ENCODE assay signal across 27 cellular contexts in the genomic region with DNA sequence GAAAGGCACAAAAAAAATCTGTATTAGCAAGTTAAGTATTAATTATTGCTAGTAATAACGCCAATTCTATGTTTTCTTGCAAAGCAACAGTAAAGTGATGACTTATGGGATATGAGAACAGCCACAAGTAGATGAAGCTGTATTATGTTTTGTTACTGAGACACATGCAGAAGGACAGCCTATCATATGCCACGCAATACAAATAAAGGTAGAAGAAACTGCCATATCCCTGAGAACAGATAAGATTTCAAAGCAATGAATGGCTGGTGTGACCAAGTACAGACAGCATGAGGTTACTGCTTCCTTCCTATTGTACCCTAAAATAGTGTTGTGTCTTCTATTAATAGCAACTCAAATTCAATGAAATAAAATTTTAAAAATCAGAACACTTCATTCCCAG.
"Had no signal": no experiment of that assay in that cellular context is flagged by ENCODE, and none has a peak within 500 bp of the region (broad histone marks: within the 10 kb centered on the region; RNA-seq: fewer than 3 reads in every experiment).

No MANE protein-coding gene starts in this region.

- H3K36me3 ChIP-seq: left lung, right atrium auricular region, spleen, thoracic aorta, vagina, WERI-Rb-1 had no signal

- FAIRE-seq: TTC549 had no signal

- H3K4me2 ChIP-seq: hepatocyte had no signal

- H3K4me3 Mint-ChIP-seq: activated naive CD4-positive, alpha-beta T cell treated with anti-CD3 and anti-CD28 coated beads, Interleukin-2, amount 50 U/mL, for 24 hours; brain; type B pancreatic cell had no signal

- H3K27me3 Mint-ChIP-seq: activated naive CD4-positive, alpha-beta T cell treated with anti-CD3 and anti-CD28 coated beads, Interleukin-2, amount 50 U/mL, for 24 hours; naive thymus-derived CD8-positive, alpha-beta T cell; type B pancreatic cell had no signal

- H3K9me3 ChIP-seq: left lung, psoas muscle, right atrium auricular region, thoracic aorta, vagina had no signal

- H3K27me3 ChIP-seq: hepatocyte, left lung, right atrium auricular region, spleen, vagina had no signal

- H2AFZ ChIP-seq: hepatocyte had no signal

- H3K4me3 ChIP-seq: hepatocyte, left lung, lung, psoas muscle, right atrium auricular region, spleen, thoracic aorta, vagina had no signal

- H3K27ac Mint-ChIP-seq: activated naive CD4-positive, alpha-beta T cell treated with anti-CD3 and anti-CD28 coated beads, Interleukin-2, amount 50 U/mL, for 24 hours; type B pancreatic cell had no signal

- DNase-seq: activated CD4-positive, alpha-beta T cell treated with anti-CD3 and anti-CD28 coated beads, Interleukin-2, amount 50 U/mL, for 1 hour; activated CD4-positive, CD25-positive, alpha-beta regulatory T cell treated with anti-CD3 and anti-CD28 coated beads, Interleukin-2, amount 50 U/mL, for 72 hours; activated gamma-delta T cell treated with Interleukin-2 at 50 U/mL for 16 hours; activated T-cell treated with anti-CD3 and anti-CD28 coated beads, Interleukin-2, amount 50 U/mL, for 1 hour; anterior cingulate cortex; caudate nucleus; dermis blood vessel endothelial cell; effector CD8-positive, alpha-beta T cell; foreskin melanocyte; immature natural killer cell; left lung; naive thymus-derived CD8-positive, alpha-beta T cell; psoas muscle; spleen; stimulated activated CD4-positive, alpha-beta T cell treated with anti-CD3 and anti-CD28 coated beads, Interleukin-4, amount 100 ng/mL, for 1 hour; stimulated activated naive CD4-positive, alpha-beta T cell; WERI-Rb-1 had no signal

- H3K27ac ChIP-seq: hepatocyte, left lung, psoas muscle, right atrium auricular region, spleen, thoracic aorta, vagina, WERI-Rb-1 had no signal

- H3K9me3 Mint-ChIP-seq: activated naive CD4-positive, alpha-beta T cell treated with anti-CD3 and anti-CD28 coated beads, Interleukin-2, amount 50 U/mL, for 24 hours; immature natural killer cell; type B pancreatic cell had no signal

- ATAC-seq: esophagus mucosa, left lung, psoas muscle had no signal
